In the genomic region with DNA sequence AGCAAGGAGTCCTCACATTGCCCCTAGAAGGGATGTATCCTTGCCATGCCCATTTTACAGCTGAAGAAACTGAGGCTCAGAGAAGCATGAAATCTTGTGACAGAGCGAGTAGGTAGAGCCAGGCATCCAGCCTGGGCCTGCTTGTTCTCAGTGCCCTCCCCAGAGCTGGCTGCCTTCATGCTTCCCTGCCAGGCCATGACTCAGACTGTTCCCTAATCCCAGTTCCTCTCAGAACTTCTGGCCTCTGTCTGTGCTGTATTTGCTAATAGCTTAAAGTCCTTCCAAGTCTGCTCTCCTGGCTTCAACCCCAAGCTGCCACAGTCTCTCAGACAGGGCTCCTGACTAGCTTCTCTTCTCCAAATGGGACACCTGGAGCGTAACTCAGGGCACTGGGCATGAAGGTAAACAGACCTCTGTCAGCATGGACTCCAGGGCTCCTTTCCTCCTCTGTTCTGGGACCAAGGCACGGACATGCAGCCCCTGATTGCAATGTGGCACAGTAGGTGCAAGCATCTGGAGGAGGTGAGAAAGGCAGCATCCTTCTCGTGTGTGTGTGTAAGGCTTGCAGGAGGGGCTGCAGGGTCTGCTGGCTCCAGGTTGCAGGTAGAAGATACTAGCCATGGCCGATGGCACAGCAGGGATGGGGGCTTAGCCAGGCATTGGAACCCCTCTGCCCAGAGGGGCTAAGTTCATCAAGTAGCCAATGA, we compare ENCODE assay signal across 12 cellular contexts.
DNase-seq lines count a peak whose midpoint lies in the region; ATAC-seq and TF ChIP-seq lines count a peak whose summit lies in the region.
"Had no signal": no experiment of that assay in that cellular context is flagged by ENCODE, and none has a peak within 500 bp of the region (broad histone marks: within the 10 kb centered on the region; RNA-seq: fewer than 3 reads in every experiment).

No MANE protein-coding gene starts in this region.

- CTCF ChIA-PET in BJ (lab: Yijun Ruan, JAX), result interaction anchor here (0.6 to 1.4 kb wide), 2 partner anchors 27 to 413 kb away, joined by 3 to 4 read pairs; no protein-coding TSS in a partner anchor

- no peak for ATAC-seq in GM21515 (IDR thresholded peaks at IDR 0.05; ENCODE audit: unreplicated experiment)

- in situ Hi-C loops in ACHN (cut with HindIII; ENCODE audit: low pct_ligation_motif_present, low pct_unique_long_range_greater_than_20kb, low sequenced_read_pairs), result no loop called here

- no peak for TF ChIP-seq CTCF in BJ (IDR thresholded peaks at IDR 0.05; ENCODE audit: insufficient read depth, low read depth, low read length)
- TF ChIP-seq CTCF in prostate gland (IDR thresholded peaks at IDR 0.05), result no peak

- H3K36me3 ChIP-seq in BJ (ENCODE audit: control insufficient read depth, insufficient read depth, low read length), result no peaks in the 10 kb centered on the region
- H3K36me3 ChIP-seq in prostate gland, result no peaks in the 10 kb centered on the region
- H3K36me3 ChIP-seq: right lobe of liver had no signal

- DNase-seq in BJ (ENCODE audit: low read depth) (peak; percentile 23), SW480 (ENCODE audit: low spot score) (peak; percentile 9), globus pallidus (ENCODE audit: low spot score) (peak; percentile 34), prostate gland (ENCODE audit: low spot score) (peak; percentile 31), germinal center (ENCODE audit: low spot score) (no peak), SHP77 (lab: John Stamatoyannopoulos, UW) (no peak), ACHN (no peak)
- DNase-seq: activated CD4-positive, alpha-beta memory T cell treated with anti-CD3 and anti-CD28 coated beads, Interleukin-2, amount 10 ng/mL, durations not matched to agents 7 days and 5 days; CD4-positive, CD25-positive, alpha-beta regulatory T cell; NCI-H526; right lobe of liver had no signal

- no peak overlapping the region for H3K27ac ChIP-seq in prostate gland
- H3K27ac ChIP-seq: right lobe of liver had no signal

- TF ChIP-seq POLR2A in prostate gland (IDR thresholded peaks at IDR 0.05), result no peak

- H3K27me3 ChIP-seq in BJ (ENCODE audit: control insufficient read depth, insufficient read depth, low read length) (no peaks in the 10 kb centered on the region), prostate gland (replicated peaks; ENCODE audit: insufficient read depth) (no peaks in the 10 kb centered on the region)
- H3K27me3 ChIP-seq: right lobe of liver had no signal

- H3K4me1 ChIP-seq in prostate gland (replicated peaks), result no peaks in the 10 kb centered on the region
- H3K4me1 ChIP-seq: right lobe of liver had no signal

- intact Hi-C loops in prostate gland (cut with DNase I), result no loop called here

- no peaks in the 10 kb centered on the region for H3K9me3 ChIP-seq in prostate gland
- H3K9me3 ChIP-seq: right lobe of liver had no signal

- POLR2A ChIA-PET in BJ (lab: Charles Lee), result no interaction called here

- H3K4me3 ChIP-seq in BJ (ENCODE audit: low read depth, low read length) (no peak overlapping the region), prostate gland (no peak overlapping the region)
- H3K4me3 ChIP-seq: right lobe of liver had no signal

- WGBS in prostate gland, result 66% methylated on average over 5 of the region's 5 CpGs

Comparison
In these comparisons a context has a peak if more than half of its experiments do, and no peak if none do; other contexts are left out.
1. DNase-seq: peak in BJ (single experiment), SW480 (single experiment), globus pallidus (single experiment) and prostate gland (single experiment); none in germinal center (single experiment), SHP77 (0 of 2) and ACHN (single experiment).